Comparison of ENCODE assay signal across 8 cellular contexts in genomic region chr7:5422324-5423271, GRCh38. TPM values are rescaled to one million over a fixed set of nuclear protein-coding genes. Genes with fewer than 3 reads are reported as not detected.
DNase-seq lines count a peak whose midpoint lies in the region; ATAC-seq and TF ChIP-seq lines count a peak whose summit lies in the region.

No MANE protein-coding gene starts in this region.

- 0 out of 2 replicates have a peak, but pooled peaks cover 3% of the 10 kb centered on the region for H3K27me3 ChIP-seq in SU-DHL-6 (ENCODE audit: low read length)

- peaks cover 49 to 70% (median 54%) of the 10 kb centered on the region in 3 donors for H3K27me3 Mint-ChIP-seq in naive B cell

- no peaks in the 10 kb centered on the region for H3K36me3 ChIP-seq in SU-DHL-6 (ENCODE audit: low read length)

- in situ Hi-C loops in GM13977 (cut with MboI; ENCODE audit: low pct_unique_long_range_greater_than_20kb, low sequenced_read_pairs, unreplicated experiment): no loop called here

- DNase-seq in 8988T (peak; percentile 53), GM10266 (ENCODE audit: extremely low spot score) (peak; percentile 48), epithelial cell of prostate (ENCODE audit: low read depth, low spot score) (no peak), naive B cell (peak; percentile 11), NCI-H1930 (lab: John Stamatoyannopoulos, UW) (no peak), GM13977 (ENCODE audit: low spot score) (no peak)

- H3K27ac Mint-ChIP-seq in naive B cell: no peak overlapping the region

- H3K9me3 Mint-ChIP-seq in naive B cell: peaks cover 0 to 2% (median 0%) of the 10 kb centered on the region in 7 donors

- H3K4me3 ChIP-seq in SU-DHL-6 (ENCODE audit: insufficient read depth, low read length, poor library complexity, severe bottlenecking): peak overlapping the region; percentile 74

- H3K9me3 ChIP-seq in SU-DHL-6 (ENCODE audit: insufficient read depth, low read length): no peaks in the 10 kb centered on the region

- no peaks in the 10 kb centered on the region for H3K9me2 ChIP-seq in SU-DHL-6 (replicated peaks; ENCODE audit: insufficient read depth, low read length)

- H3K36me3 Mint-ChIP-seq in naive B cell: no peaks in the 10 kb centered on the region

- ATAC-seq in naive B cell (ENCODE audit: low read depth in 2 of 2) (no peak), HG03135 (IDR thresholded peaks at IDR 0.05; ENCODE audit: unreplicated experiment) (no peak)

- H3K4me2 ChIP-seq in SU-DHL-6 (ENCODE audit: low read depth, low read length, poor library complexity, severe bottlenecking): peak overlapping the region; percentile 97

- H3K79me2 ChIP-seq in SU-DHL-6 (ENCODE audit: insufficient read depth, low read length): no peaks in the 10 kb centered on the region

- TF ChIP-seq CTCF in GM10266 (IDR thresholded peaks at IDR 0.05; ENCODE audit: control insufficient read depth, insufficient read depth, low read depth, missing control alignments) (no peak), SU-DHL-6 (IDR thresholded peaks at IDR 0.05; ENCODE audit: insufficient read depth, low read length, poor library complexity, severe bottlenecking) (no peak), GM13977 (IDR thresholded peaks at IDR 0.05; ENCODE audit: extremely low read depth, insufficient read depth, missing control alignments) (no peak)

- H3K4me1 Mint-ChIP-seq in naive B cell: peaks cover 48 to 55% (median 53%) of the 10 kb centered on the region in 3 donors

- H3K27ac ChIP-seq in SU-DHL-6 (ENCODE audit: low read depth, low read length): no peak overlapping the region
- H3K27ac ChIP-seq in epithelial cell of prostate: peak overlapping the region; percentile 99

- peak overlapping the region; percentile 79 to 89 (median 82) for H3K4me3 Mint-ChIP-seq in naive B cell

- no peaks in the 10 kb centered on the region for H4K20me1 ChIP-seq in SU-DHL-6 (ENCODE audit: low read depth, low read length)

- H3F3A ChIP-seq in SU-DHL-6 (ENCODE audit: insufficient read depth): 0 out of 2 replicates have a peak, but pooled peaks cover 12% of the 10 kb centered on the region

- peak overlapping the region; percentile 60 for H3K9ac ChIP-seq in SU-DHL-6 (ENCODE audit: low read length)

- peak overlapping the region; percentile 87 for H2AFZ ChIP-seq in SU-DHL-6 (ENCODE audit: low read depth, low read length, severe bottlenecking)

RNA-seq across cellular contexts. Expression of gene TNRC18, which starts 1.0 kb away (rescaled TPM):
- 1 to 10 TPM in 4 of 6 donors, under 1 TPM in 1, not detected in 1; 0.29 to 2.9 (median 2.0) TPM for polyA plus RNA-seq in naive B cell (ENCODE audit: low read depth in 6 of 6)

Comparison
In these comparisons a context has a peak if more than half of its experiments do, and no peak if none do; other contexts are left out.
1. DNase-seq: peak in 8988T (single experiment), GM10266 (single experiment) and naive B cell (single experiment); none in epithelial cell of prostate (single experiment), NCI-H1930 (0 of 2) and GM13977 (single experiment).